9 cellular contexts compared by ENCODE assay signal in the genomic region with DNA sequence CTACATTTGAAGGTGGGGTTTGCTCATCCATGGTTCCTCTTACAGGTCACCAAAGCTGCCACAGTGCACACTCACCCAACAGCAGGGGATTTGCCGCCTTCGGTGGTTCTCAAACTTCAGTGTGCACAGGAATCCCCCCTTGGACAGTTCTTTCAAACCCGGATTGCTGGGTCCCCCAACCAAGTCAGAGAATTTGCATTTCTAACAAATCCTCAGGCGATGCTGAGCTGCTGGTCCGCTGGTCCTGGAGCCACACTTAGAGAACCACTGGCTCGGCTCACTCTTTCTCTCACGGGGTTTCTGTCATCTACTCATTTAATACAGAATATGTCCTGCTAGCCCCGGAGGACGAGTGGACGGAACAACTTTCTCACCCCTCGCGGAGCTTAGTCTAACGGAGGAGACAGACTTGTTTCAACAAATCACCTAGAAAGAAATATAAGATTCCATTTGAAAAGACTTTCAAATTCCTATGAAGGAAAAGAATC. TPM values are rescaled to one million over a fixed set of nuclear protein-coding genes. Genes with fewer than 3 reads are reported as not detected.
DNase-seq lines count a peak whose midpoint lies in the region; ATAC-seq, FAIRE-seq and TF ChIP-seq lines count a peak whose summit lies in the region.
"Had no signal": no experiment of that assay in that cellular context is flagged by ENCODE, and none has a peak within 500 bp of the region (broad histone marks: within the 10 kb centered on the region; RNA-seq: fewer than 3 reads in every experiment).

No MANE protein-coding gene starts in this region.

- H3K36me3 ChIP-seq in DOHH2 (ENCODE audit: control insufficient read depth, low read length) (peaks cover 10% of the 10 kb centered on the region; the same call in 1 of the 2 replicates), sigmoid colon (no peaks in the 10 kb centered on the region)

- DNase-seq in T-cell (no peak), fibroblast of pulmonary artery (ENCODE audit: low read depth) (no peak), sigmoid colon (no peak), H54 (ENCODE audit: insufficient read length, low spot score) (no peak), GM20000 (ENCODE audit: low spot score) (no peak)

- H4K20me1 ChIP-seq in DOHH2 (ENCODE audit: control insufficient read depth, insufficient read depth, low read depth, low read length) = no peaks in the 10 kb centered on the region

- TF ChIP-seq POLR2A in sigmoid colon (IDR thresholded peaks at IDR 0.05) (no peak), H54 (IDR thresholded peaks at IDR 0.05; ENCODE audit: low read depth, low read length) (no peak)

- no peaks in the 10 kb centered on the region for H3K9me3 Mint-ChIP-seq in T-cell

- CTCF ChIA-PET in T-cell (lab: Charles Lee) = interaction anchor here (0.8 to 6.5 kb wide), 17 partner anchors 16 to 1102 kb away, joined by 3 to 95 read pairs (median 5); partner anchors contain the start of gene ZFP36L1 (in 1 of the 2)

- peaks cover 69 to 87% (median 71%) of the 10 kb centered on the region in 3 donors for H3K4me1 Mint-ChIP-seq in T-cell

- POLR2A ChIA-PET in T-cell (lab: Charles Lee) = interaction anchor here (0.5 to 1.1 kb wide), 2 partner anchors 24 to 978 kb away, joined by 3 read pairs; partner anchors contain the start of gene ZFP36L1 (in 1 of the 2)

- no peak for FAIRE-seq in H54 (lab: Jason Lieb, UNC)
- FAIRE-seq: RCC 7860 had no signal

- H3K4me3 Mint-ChIP-seq in T-cell = peak overlapping the region; percentile 75 to 89 (median 80)

- peaks cover 28% of the 10 kb centered on the region for H3K79me2 ChIP-seq in DOHH2 (ENCODE audit: control insufficient read depth, low read length)

- WGBS in sigmoid colon, 2 donors = 61 to 63% methylated on average over 13 of the region's 13 CpGs

- H3K9me2 ChIP-seq in DOHH2 (replicated peaks; ENCODE audit: control insufficient read depth, low read length) = no peaks in the 10 kb centered on the region

- H3K27me3 Mint-ChIP-seq in T-cell = no peaks in the 10 kb centered on the region

- H3K27me3 ChIP-seq in DOHH2 (ENCODE audit: control insufficient read depth, low read length) (no peaks in the 10 kb centered on the region), sigmoid colon (no peaks in the 10 kb centered on the region)

- H3K9me3 ChIP-seq in DOHH2 (ENCODE audit: control insufficient read depth, insufficient read depth, low read length) = no peaks in the 10 kb centered on the region
- H3K9me3 ChIP-seq in sigmoid colon = no peaks in the 10 kb centered on the region

- peak overlapping the region; percentile 72 for H3K4me3 ChIP-seq in DOHH2 (ENCODE audit: low read length)
- peak overlapping the region; percentile 24 for H3K4me3 ChIP-seq in fibroblast of pulmonary artery (replicated peaks; ENCODE audit: low read depth, low read length)
- H3K4me3 ChIP-seq in sigmoid colon = peak overlapping the region in 3 of 4 donors; percentile 49 to 52 (median 51)

- H3K36me3 Mint-ChIP-seq in T-cell = no peaks in the 10 kb centered on the region

- TF ChIP-seq EP300 in sigmoid colon (IDR thresholded peaks at IDR 0.05) = no peak

- H3K27ac ChIP-seq in DOHH2 (ENCODE audit: low read depth, low read length) (peak overlapping the region; percentile 99), sigmoid colon (peak overlapping the region; percentile 93 to 99 (median 96))

- H3K4me1 ChIP-seq in DOHH2 (ENCODE audit: control insufficient read depth, low read length) = peaks cover 94% of the 10 kb centered on the region
- H3K4me1 ChIP-seq in sigmoid colon = peaks cover 0 to 77% (median 69%) of the 10 kb centered on the region in 4 donors

- H3K4me2 ChIP-seq in DOHH2 (ENCODE audit: low read length) = peak overlapping the region; percentile 98

- intact Hi-C loops in sigmoid colon (cut with DNase I) = loop anchor here (2.0 to 10.0 kb wide), 6 partner anchors 24 to 930 kb away; partner anchors contain the start of gene ZFP36L1

- H3K27ac Mint-ChIP-seq in T-cell = peak overlapping the region; percentile 89 to 92

- TF ChIP-seq CTCF in DOHH2 (IDR thresholded peaks at IDR 0.05; ENCODE audit: low read depth, low read length, poor library complexity, severe bottlenecking) (no peak), fibroblast of pulmonary artery (IDR thresholded peaks at IDR 0.05; ENCODE audit: low read length, missing control alignments) (no peak), sigmoid colon (IDR thresholded peaks at IDR 0.05) (peak in 1 of 4 experiments; percentile 7), GM20000 (IDR thresholded peaks at IDR 0.05; ENCODE audit: extremely low read depth, missing control alignments) (no peak)

- no peak for ATAC-seq in T-cell (replicated peaks in 1 of 4)
- ATAC-seq in GM18517 (IDR thresholded peaks at IDR 0.05; ENCODE audit: unreplicated experiment) = no peak
- ATAC-seq in HG03354 (IDR thresholded peaks at IDR 0.05; ENCODE audit: poor library complexity, severe bottlenecking, unreplicated experiment) = no peak

- H3F3A ChIP-seq in DOHH2 (ENCODE audit: control insufficient read depth, insufficient read depth) = peaks cover 17% of the 10 kb centered on the region

RNA-seq across cellular contexts. Expression of gene ZFP36L1, which starts 24.1 kb away (rescaled TPM):
- 100 to 1,000 TPM; 123 to 253 (median 233) TPM for total RNA-seq in T-cell
- 100 to 1,000 TPM; 217 to 413 (median 239) TPM for total RNA-seq in sigmoid colon
- 100 to 1,000 TPM in 1 of 3 donors, 10 to 100 TPM in 2; 26.6 to 141 (median 52.9) TPM for polyA plus RNA-seq in sigmoid colon
